16 cellular contexts compared by ENCODE assay signal in the genomic region with DNA sequence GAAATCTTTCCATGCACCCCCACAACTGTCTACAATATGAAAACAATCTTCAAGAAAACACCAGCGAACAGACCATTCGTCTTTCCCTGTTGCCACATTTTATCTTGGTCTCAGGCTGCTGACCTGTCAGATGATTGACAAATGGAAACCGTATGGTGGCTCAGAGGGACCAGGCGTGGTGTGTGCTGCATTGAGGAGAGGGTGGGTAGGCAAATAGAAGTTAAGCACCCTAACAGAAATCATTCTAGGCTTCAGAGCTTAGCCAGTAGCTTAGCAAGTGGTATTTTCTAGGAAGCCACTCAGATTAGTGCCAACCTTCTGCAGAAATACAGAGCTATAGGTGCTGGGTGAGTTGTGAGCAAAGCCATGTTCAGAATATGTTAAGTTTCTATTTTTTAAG.
DNase-seq lines count a peak whose midpoint lies in the region; ATAC-seq and TF ChIP-seq lines count a peak whose summit lies in the region.
"Had no signal": no experiment of that assay in that cellular context is flagged by ENCODE, and none has a peak within 500 bp of the region (broad histone marks: within the 10 kb centered on the region; RNA-seq: fewer than 3 reads in every experiment).

No MANE protein-coding gene starts in this region.

- no peak; the same call in 2 of the 3 replicates for ATAC-seq in SK-N-SH treated with all-trans-retinoic acid at 6 μM for 48 hours
- ATAC-seq: CD8-positive, alpha-beta T cell had no signal

- H3K9ac ChIP-seq in SK-N-SH (no peak overlapping the region), parathyroid adenoma (no peak overlapping the region)

- H2AFZ ChIP-seq in SK-N-SH (ENCODE audit: low read depth) (no peak overlapping the region), parathyroid adenoma (peak overlapping the region; percentile 23)

- POLR2A ChIA-PET in SK-N-SH (lab: Yijun Ruan, JAX): no interaction called here

- H3K4me3 ChIP-seq in SK-N-SH (ENCODE audit: low read depth in 2 of 2, low read length in 1 of 2) (no peak overlapping the region), parathyroid adenoma (ENCODE audit: low read depth, low read length) (no peak overlapping the region), breast epithelium (no peak overlapping the region)
- H3K4me3 ChIP-seq: HAP-1 had no signal

- intact Hi-C loops in breast epithelium (cut with DNase I; ENCODE audit: low total_unique reads): no loop called here

- H3K27me3 ChIP-seq in SK-N-SH (ENCODE audit: insufficient read depth) (no peaks in the 10 kb centered on the region), parathyroid adenoma (ENCODE audit: control insufficient read depth, insufficient read depth, low read length) (no peaks in the 10 kb centered on the region), breast epithelium (no peaks in the 10 kb centered on the region)

- H3K9me3 ChIP-seq in SK-N-SH (0 out of 2 replicates have a peak, but pooled peaks cover 3% of the 10 kb centered on the region), parathyroid adenoma (ENCODE audit: control insufficient read depth, low read length) (no peaks in the 10 kb centered on the region), breast epithelium (no peaks in the 10 kb centered on the region)
- H3K9me3 ChIP-seq: Caco-2, HAP-1 had no signal

- no peaks in the 10 kb centered on the region for H3K9me2 ChIP-seq in SK-N-SH

- TF ChIP-seq RAD21 in SK-N-SH (IDR thresholded peaks at IDR 0.05; ENCODE audit: low read length): no peak

- WGBS in SK-N-SH (ENCODE audit: low lambda C conversion rate): 4% methylated on average over 4 of the region's 4 CpGs

- no peaks in the 10 kb centered on the region for H4K20me1 ChIP-seq in SK-N-SH (ENCODE audit: insufficient read depth)

- no peak overlapping the region for H3K4me2 ChIP-seq in SK-N-SH
- no peak overlapping the region for H3K4me2 ChIP-seq in parathyroid adenoma (ENCODE audit: low read length)

- peak; percentile 23 for DNase-seq in NCI-H1092 treated with DMSO at 0.1 percent for 48 hours (lab: John Stamatoyannopoulos, UW)
- DNase-seq in NCI-H1092 (lab: John Stamatoyannopoulos, UW): no peak
- peak; percentile 55 for DNase-seq in SK-N-SH
- DNase-seq in breast epithelium (ENCODE audit: low spot score in 2 of 2): no peak
- DNase-seq: AML-193; Caco-2; CD4-positive, CD25-positive, alpha-beta regulatory T cell; CD8-positive, alpha-beta T cell; DMS153; DND-41; GOT3; HFFc6 had no signal

- no peaks in the 10 kb centered on the region for H3K36me3 ChIP-seq in SK-N-SH (replicated peaks in 1 of 2; ENCODE audit: control insufficient read depth in 1 of 2, insufficient read depth in 2 of 2, low read length in 1 of 2)
- H3K36me3 ChIP-seq in parathyroid adenoma (ENCODE audit: control insufficient read depth, insufficient read depth, low read length): no peaks in the 10 kb centered on the region
- H3K36me3 ChIP-seq in breast epithelium: no peaks in the 10 kb centered on the region
- H3K36me3 ChIP-seq: HAP-1 had no signal

- TF ChIP-seq EP300 in SK-N-SH (IDR thresholded peaks at IDR 0.05; ENCODE audit: borderline replicate concordance in 1 of 2, low read depth in 1 of 2, low read length in 1 of 2): no peak

- H3K79me2 ChIP-seq in SK-N-SH (ENCODE audit: insufficient read depth): no peaks in the 10 kb centered on the region
- H3K79me2 ChIP-seq in parathyroid adenoma: no peaks in the 10 kb centered on the region

- TF ChIP-seq POLR2A in breast epithelium (IDR thresholded peaks at IDR 0.05): no peak

- H3K27ac ChIP-seq in SK-N-SH (ENCODE audit: low read depth in 2 of 2, low read length in 1 of 2) (peak overlapping the region in 1 of 2 experiments; percentile 99; a peak in 2 of 4 replicates), parathyroid adenoma (peak overlapping the region; percentile 32), breast epithelium (no peak overlapping the region)
- H3K27ac ChIP-seq: 22Rv1 had no signal

- H3K4me1 ChIP-seq in SK-N-SH (ENCODE audit: control insufficient read depth in 1 of 2, insufficient read depth in 2 of 2, low read depth in 1 of 2, low read length in 1 of 2) (peaks cover 0 to 28% of the 10 kb centered on the region in 2 experiments; a peak in 2 of 4 replicates), parathyroid adenoma (peaks cover 14% of the 10 kb centered on the region), breast epithelium (no peaks in the 10 kb centered on the region)
- H3K4me1 ChIP-seq: Caco-2, HAP-1 had no signal

- H3F3A ChIP-seq in SK-N-SH (replicated peaks; ENCODE audit: insufficient read depth): no peaks in the 10 kb centered on the region

- CTCF ChIA-PET in SK-N-SH (lab: Yijun Ruan, JAX): interaction anchor here (1.2 kb wide), 1 partner anchor 15 kb away, joined by 3 read pairs; no protein-coding TSS in a partner anchor

- TF ChIP-seq CTCF in SK-N-SH (IDR thresholded peaks at IDR 0.05) (no peak), parathyroid adenoma (IDR thresholded peaks at IDR 0.05) (no peak), breast epithelium (IDR thresholded peaks at IDR 0.05) (no peak)

TF ChIP-seq in SK-N-SH, 30 proteins besides CTCF, POLR2A, EP300 and RAD21:
- TF ChIP-seq GABPA (IDR thresholded peaks at IDR 0.05; ENCODE audit: low read depth) (no peak), SIN3A (IDR thresholded peaks at IDR 0.05; ENCODE audit: borderline replicate concordance, low read depth, low read length) (no peak), TCF12 (IDR thresholded peaks at IDR 0.05) (no peak), MEF2A (IDR thresholded peaks at IDR 0.05; ENCODE audit: borderline replicate concordance, low read depth) (no peak), USF1 (IDR thresholded peaks at IDR 0.05; ENCODE audit: borderline replicate concordance, low read depth) (no peak), MXI1 (IDR thresholded peaks at IDR 0.05; ENCODE audit: low read depth, low read length) (no peak), EZH2phosphoT487 (IDR thresholded peaks at IDR 0.05; ENCODE audit: borderline replicate concordance, low read depth) (no peak), CHD2 (IDR thresholded peaks at IDR 0.05; ENCODE audit: low read length, partially characterized antibody) (no peak), TEAD4 (IDR thresholded peaks at IDR 0.05; ENCODE audit: borderline replicate concordance, insufficient read depth) (no peak), ELF1 (IDR thresholded peaks at IDR 0.05) (no peak), TAF1 (IDR thresholded peaks at IDR 0.05; ENCODE audit: borderline replicate concordance, low read depth, low read length) (no peak), NRF1 (IDR thresholded peaks at IDR 0.05; ENCODE audit: low read depth, low read length) (no peak)
- TF ChIP-seq, protein P1, sequence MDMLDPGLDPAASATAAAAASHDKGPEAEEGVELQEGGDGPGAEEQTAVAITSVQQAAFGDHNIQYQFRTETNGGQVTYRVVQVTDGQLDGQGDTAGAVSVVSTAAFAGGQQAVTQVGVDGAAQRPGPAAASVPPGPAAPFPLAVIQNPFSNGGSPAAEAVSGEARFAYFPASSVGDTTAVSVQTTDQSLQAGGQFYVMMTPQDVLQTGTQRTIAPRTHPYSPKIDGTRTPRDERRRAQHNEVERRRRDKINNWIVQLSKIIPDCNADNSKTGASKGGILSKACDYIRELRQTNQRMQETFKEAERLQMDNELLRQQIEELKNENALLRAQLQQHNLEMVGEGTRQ (IDR thresholded peaks at IDR 0.05; ENCODE audit: borderline replicate concordance, low read depth, low read length): no peak
TF ChIP-seq in SK-N-SH: peak in this region for 0.

TF ChIP-seq in SK-N-SH treated with all-trans-retinoic acid at 6 μM for 48 hours, 23 proteins besides CTCF, POLR2A, EP300 and RAD21 (continues in another document):
- TF ChIP-seq PATZ1 (CRISPR knock-in tag; IDR thresholded peaks at IDR 0.05; ENCODE audit: borderline replicate concordance) (no peak), ARNTL (CRISPR knock-in tag; IDR thresholded peaks at IDR 0.05; ENCODE audit: borderline replicate concordance, low read depth) (no peak), TCF4 (CRISPR knock-in tag; IDR thresholded peaks at IDR 0.05; ENCODE audit: borderline replicate concordance) (no peak), OSR1 (CRISPR knock-in tag; IDR thresholded peaks at IDR 0.05) (no peak), ZC3H10 (CRISPR knock-in tag; IDR thresholded peaks at IDR 0.05) (no peak), ZNF70 (CRISPR knock-in tag; IDR thresholded peaks at IDR 0.05) (no peak), ISL1 (CRISPR knock-in tag; IDR thresholded peaks at IDR 0.05) (no peak), ZFP30 (CRISPR knock-in tag; IDR thresholded peaks at IDR 0.05) (no peak)
- TF ChIP-seq, protein P2, sequence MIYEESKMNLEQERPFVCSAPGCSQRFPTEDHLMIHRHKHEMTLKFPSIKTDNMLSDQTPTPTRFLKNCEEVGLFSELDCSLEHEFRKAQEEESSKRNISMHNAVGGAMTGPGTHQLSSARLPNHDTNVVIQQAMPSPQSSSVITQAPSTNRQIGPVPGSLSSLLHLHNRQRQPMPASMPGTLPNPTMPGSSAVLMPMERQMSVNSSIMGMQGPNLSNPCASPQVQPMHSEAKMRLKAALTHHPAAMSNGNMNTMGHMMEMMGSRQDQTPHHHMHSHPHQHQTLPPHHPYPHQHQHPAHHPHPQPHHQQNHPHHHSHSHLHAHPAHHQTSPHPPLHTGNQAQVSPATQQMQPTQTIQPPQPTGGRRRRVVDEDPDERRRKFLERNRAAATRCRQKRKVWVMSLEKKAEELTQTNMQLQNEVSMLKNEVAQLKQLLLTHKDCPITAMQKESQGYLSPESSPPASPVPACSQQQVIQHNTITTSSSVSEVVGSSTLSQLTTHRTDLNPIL (CRISPR knock-in tag; IDR thresholded peaks at IDR 0.05; ENCODE audit: low read depth): no peak

Comparison
In these comparisons a context has a peak if more than half of its experiments do, and no peak if none do; other contexts are left out.
1. DNase-seq: peak in NCI-H1092 treated with DMSO at 0.1 percent for 48 hours (single experiment) and SK-N-SH (single experiment); none in NCI-H1092 (single experiment) and breast epithelium (0 of 2).